In the genomic region with DNA sequence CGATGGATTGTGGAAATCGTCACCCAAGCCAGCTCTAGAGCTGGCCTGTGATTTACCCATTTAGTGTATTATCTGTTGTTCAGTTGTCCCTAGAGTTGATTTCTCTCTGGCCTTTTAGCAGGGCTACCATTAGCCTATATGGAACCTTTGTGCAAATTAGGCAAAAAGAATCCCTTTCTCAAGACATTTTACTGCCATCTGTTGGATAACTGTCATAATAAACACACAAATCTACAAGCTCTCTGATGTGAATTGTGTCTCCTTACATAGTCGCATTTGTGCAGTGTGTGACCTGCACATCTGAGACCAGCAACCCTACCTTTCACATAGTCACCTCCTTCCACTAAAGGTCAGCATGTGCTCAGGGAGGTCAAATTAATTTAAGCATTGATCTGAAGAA, we compare ENCODE assay signal across 8 cellular contexts. TPM values are rescaled to one million over a fixed set of nuclear protein-coding genes. Genes with fewer than 3 reads are reported as not detected.
DNase-seq lines count a peak whose midpoint lies in the region; TF ChIP-seq lines count a peak whose summit lies in the region.

No MANE protein-coding gene starts in this region.

- TF ChIP-seq CTCF in HL-60 (IDR thresholded peaks at IDR 0.05; ENCODE audit: insufficient read depth, low read length) (peak; percentile 4), SK-N-SH (IDR thresholded peaks at IDR 0.05) (peak; percentile 37)

- 81% methylated on average over 3 of the region's 3 CpGs for WGBS in SK-N-SH (ENCODE audit: low lambda C conversion rate)

- no peak overlapping the region for H3K9ac ChIP-seq in SK-N-SH

- H2AFZ ChIP-seq in SK-N-SH (ENCODE audit: low read depth): no peak overlapping the region

- no peak overlapping the region for H3K4me2 ChIP-seq in SK-N-SH

- intact Hi-C loops in posterior vena cava (cut with DNase I): no loop called here

- H3K4me1 ChIP-seq in SK-N-SH (ENCODE audit: control insufficient read depth in 1 of 2, insufficient read depth in 2 of 2, low read depth in 1 of 2, low read length in 1 of 2): peaks cover 0 to 26% of the 10 kb centered on the region in 2 experiments; a peak in 2 of 4 replicates

- no peaks in the 10 kb centered on the region for H3K9me3 ChIP-seq in SK-N-SH

- H3K27me3 ChIP-seq in HL-60 (ENCODE audit: insufficient read depth, poor library complexity, severe bottlenecking): peaks cover 4% of the 10 kb centered on the region
- no peaks in the 10 kb centered on the region for H3K27me3 ChIP-seq in SK-N-SH (ENCODE audit: insufficient read depth)

- TF ChIP-seq RAD21 in SK-N-SH (IDR thresholded peaks at IDR 0.05; ENCODE audit: low read length): peak; percentile 63

- no peak for TF ChIP-seq EP300 in SK-N-SH (IDR thresholded peaks at IDR 0.05; ENCODE audit: borderline replicate concordance in 1 of 2, low read depth in 1 of 2, low read length in 1 of 2)

- no peak overlapping the region for H3K4me3 ChIP-seq in HL-60 (replicated peaks; ENCODE audit: insufficient read depth, low read length)
- no peak overlapping the region for H3K4me3 ChIP-seq in SK-N-SH (ENCODE audit: low read depth in 2 of 2, low read length in 1 of 2)

- H3K79me2 ChIP-seq in SK-N-SH (ENCODE audit: insufficient read depth): no peaks in the 10 kb centered on the region

- no peak overlapping the region for H3K27ac ChIP-seq in HL-60 (replicated peaks)
- peak overlapping the region in 1 of 2 experiments; percentile 86; a peak in 2 of 4 replicates for H3K27ac ChIP-seq in SK-N-SH (ENCODE audit: low read depth in 2 of 2, low read length in 1 of 2)

- no peaks in the 10 kb centered on the region for H3K36me3 ChIP-seq in SK-N-SH (replicated peaks in 1 of 2; ENCODE audit: control insufficient read depth in 1 of 2, insufficient read depth in 2 of 2, low read length in 1 of 2)

- H4K20me1 ChIP-seq in SK-N-SH (ENCODE audit: insufficient read depth): no peaks in the 10 kb centered on the region

- POLR2A ChIA-PET in SK-N-SH (lab: Yijun Ruan, JAX): interaction anchor here (1.2 to 1.4 kb wide), 2 partner anchors 341 to 449 kb away, joined by 3 to 4 read pairs; a partner anchor contains a TSS

- no peaks in the 10 kb centered on the region for H3K9me2 ChIP-seq in SK-N-SH

- CTCF ChIA-PET in SK-N-SH (lab: Yijun Ruan, JAX): interaction anchor here (0.7 to 5.2 kb wide), 36 partner anchors 9 to 473 kb away, joined by 3 to 80 read pairs (median 4); a partner anchor contains a TSS

- DNase-seq in COR-L47 (lab: John Stamatoyannopoulos, UW) (peak; percentile 51), HL-60 (ENCODE audit: low read depth in 1 of 2, low spot score in 1 of 2) (no peak), SK-N-SH (peak; percentile 27), iris pigment epithelial cell (ENCODE audit: low read depth) (peak; percentile 23), posterior vena cava (ENCODE audit: low spot score) (no peak), EL (no peak), retina (no peak), nucleus accumbens (lab: John Stamatoyannopoulos, UW) (no peak)

- H3F3A ChIP-seq in SK-N-SH (replicated peaks; ENCODE audit: insufficient read depth): no peaks in the 10 kb centered on the region

TF ChIP-seq in SK-N-SH, 30 proteins besides CTCF, POLR2A, EP300 and RAD21:
- TF ChIP-seq SMC3 (IDR thresholded peaks at IDR 0.05; ENCODE audit: low read depth, low read length): peak; percentile 26; the same call in 1 of the 2 replicates
- TF ChIP-seq, protein P1, sequence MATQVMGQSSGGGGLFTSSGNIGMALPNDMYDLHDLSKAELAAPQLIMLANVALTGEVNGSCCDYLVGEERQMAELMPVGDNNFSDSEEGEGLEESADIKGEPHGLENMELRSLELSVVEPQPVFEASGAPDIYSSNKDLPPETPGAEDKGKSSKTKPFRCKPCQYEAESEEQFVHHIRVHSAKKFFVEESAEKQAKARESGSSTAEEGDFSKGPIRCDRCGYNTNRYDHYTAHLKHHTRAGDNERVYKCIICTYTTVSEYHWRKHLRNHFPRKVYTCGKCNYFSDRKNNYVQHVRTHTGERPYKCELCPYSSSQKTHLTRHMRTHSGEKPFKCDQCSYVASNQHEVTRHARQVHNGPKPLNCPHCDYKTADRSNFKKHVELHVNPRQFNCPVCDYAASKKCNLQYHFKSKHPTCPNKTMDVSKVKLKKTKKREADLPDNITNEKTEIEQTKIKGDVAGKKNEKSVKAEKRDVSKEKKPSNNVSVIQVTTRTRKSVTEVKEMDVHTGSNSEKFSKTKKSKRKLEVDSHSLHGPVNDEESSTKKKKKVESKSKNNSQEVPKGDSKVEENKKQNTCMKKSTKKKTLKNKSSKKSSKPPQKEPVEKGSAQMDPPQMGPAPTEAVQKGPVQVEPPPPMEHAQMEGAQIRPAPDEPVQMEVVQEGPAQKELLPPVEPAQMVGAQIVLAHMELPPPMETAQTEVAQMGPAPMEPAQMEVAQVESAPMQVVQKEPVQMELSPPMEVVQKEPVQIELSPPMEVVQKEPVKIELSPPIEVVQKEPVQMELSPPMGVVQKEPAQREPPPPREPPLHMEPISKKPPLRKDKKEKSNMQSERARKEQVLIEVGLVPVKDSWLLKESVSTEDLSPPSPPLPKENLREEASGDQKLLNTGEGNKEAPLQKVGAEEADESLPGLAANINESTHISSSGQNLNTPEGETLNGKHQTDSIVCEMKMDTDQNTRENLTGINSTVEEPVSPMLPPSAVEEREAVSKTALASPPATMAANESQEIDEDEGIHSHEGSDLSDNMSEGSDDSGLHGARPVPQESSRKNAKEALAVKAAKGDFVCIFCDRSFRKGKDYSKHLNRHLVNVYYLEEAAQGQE (IDR thresholded peaks at IDR 0.05; ENCODE audit: low read depth, low read length): no peak

RNA-seq across cellular contexts. Expression of a gene that starts 34.0 kb away (rescaled TPM):
- polyA plus RNA-seq in SK-N-SH (2012; rRNA removed): not detected in 2 replicates
- not detected in 2 replicates for polyA plus RNA-seq in SK-N-SH (2012; cell fraction: cytosol; rRNA removed)
- 0.01 TPM in 1 of 2 replicates, not detected in the other for polyA plus RNA-seq in SK-N-SH (2012; cell fraction: nucleus; rRNA removed)
- total RNA-seq in posterior vena cava: under 1 TPM; 0.37 to 0.38 TPM

Comparison
In these comparisons a context has a peak if more than half of its experiments do, and no peak if none do; other contexts are left out.
1. DNase-seq: peak in COR-L47 (single experiment), SK-N-SH (single experiment) and iris pigment epithelial cell (single experiment); none in HL-60 (0 of 2), posterior vena cava (single experiment), EL (single experiment), retina (single experiment) and nucleus accumbens (0 of 56).